8 cellular contexts compared by ENCODE assay signal in genomic region chr11:35305670-35306382, GRCh38.
DNase-seq lines count a peak whose midpoint lies in the region; ATAC-seq and TF ChIP-seq lines count a peak whose summit lies in the region.

No MANE protein-coding gene starts in this region.

- 70% methylated on average over 13 of the region's 14 CpGs for WGBS in SK-N-SH (ENCODE audit: low lambda C conversion rate)
- WGBS in liver, result 88% methylated on average over 14 of the region's 14 CpGs

- no peak overlapping the region for H3K27ac ChIP-seq in SK-N-SH (ENCODE audit: low read depth in 2 of 2, low read length in 1 of 2)
- H3K27ac ChIP-seq in brain microvascular endothelial cell, result no peak overlapping the region
- H3K27ac ChIP-seq in liver (ENCODE audit: low read depth in 1 of 2, low read length in 2 of 2), result no peak overlapping the region

- no peaks in the 10 kb centered on the region for H3K9me2 ChIP-seq in SK-N-SH

- H4K20me1 ChIP-seq in SK-N-SH (ENCODE audit: insufficient read depth), result no peaks in the 10 kb centered on the region

- POLR2A ChIA-PET in SK-N-SH (lab: Yijun Ruan, JAX), result no interaction called here

- in situ Hi-C loops in brain microvascular endothelial cell (cut with HindIII; ENCODE audit: low pct_ligation_motif_present, low sequenced_read_pairs), result no loop called here

- no peak for TF ChIP-seq EP300 in SK-N-SH (IDR thresholded peaks at IDR 0.05; ENCODE audit: borderline replicate concordance in 1 of 2, low read depth in 1 of 2, low read length in 1 of 2)

- H3K4me1 ChIP-seq in SK-N-SH (ENCODE audit: control insufficient read depth in 1 of 2, insufficient read depth in 2 of 2, low read depth in 1 of 2, low read length in 1 of 2), result no peaks in the 10 kb centered on the region; a peak in 1 of 4 replicates
- peaks cover 5 to 15% (median 9%) of the 10 kb centered on the region in 4 donors for H3K4me1 ChIP-seq in liver (ENCODE audit: control insufficient read depth in 4 of 4, insufficient read depth in 4 of 4, low read length in 3 of 4)

- no peaks in the 10 kb centered on the region for H3F3A ChIP-seq in SK-N-SH (replicated peaks; ENCODE audit: insufficient read depth)

- H3K36me3 ChIP-seq in SK-N-SH (replicated peaks in 1 of 2; ENCODE audit: control insufficient read depth in 1 of 2, insufficient read depth in 2 of 2, low read length in 1 of 2) (no peaks in the 10 kb centered on the region), brain microvascular endothelial cell (replicated peaks) (no peaks in the 10 kb centered on the region), liver (ENCODE audit: control insufficient read depth in 4 of 4, insufficient read depth in 3 of 4, low read depth in 1 of 4, low read length in 3 of 4) (peaks cover 0 to 15% (median 3%) of the 10 kb centered on the region in 4 donors)

- TF ChIP-seq CTCF in SK-N-SH (IDR thresholded peaks at IDR 0.05) (peak; percentile 59), brain microvascular endothelial cell (IDR thresholded peaks at IDR 0.05; ENCODE audit: low read depth, low read length, missing control alignments) (peak; percentile 74), liver (IDR thresholded peaks at IDR 0.05; ENCODE audit: low read depth, low read length, missing input control) (peak; percentile 26)

- H3K9ac ChIP-seq in SK-N-SH, result no peak overlapping the region
- no peak overlapping the region for H3K9ac ChIP-seq in liver (ENCODE audit: low read depth in 1 of 2, low read length in 2 of 2)

- TF ChIP-seq RAD21 in SK-N-SH (IDR thresholded peaks at IDR 0.05; ENCODE audit: low read length) (peak; percentile 85), liver (IDR thresholded peaks at IDR 0.05) (peak; percentile 58 to 68)

- CTCF ChIA-PET in SK-N-SH (lab: Yijun Ruan, JAX), result interaction anchor here (0.6 to 3.6 kb wide), 74 partner anchors 8 to 720 kb away, joined by 3 to 55 read pairs (median 4); no protein-coding TSS in a partner anchor

- H2AFZ ChIP-seq in SK-N-SH (ENCODE audit: low read depth), result no peak overlapping the region

- H3K4me3 ChIP-seq in SK-N-SH (ENCODE audit: low read depth in 2 of 2, low read length in 1 of 2) (no peak overlapping the region), brain microvascular endothelial cell (ENCODE audit: low read depth, low read length) (no peak overlapping the region), liver (ENCODE audit: low read depth in 1 of 3, low read length in 3 of 3) (peak overlapping the region in 1 of 3 donors; percentile 7)

- H3K9me3 ChIP-seq in SK-N-SH (no peaks in the 10 kb centered on the region), liver (ENCODE audit: control insufficient read depth in 4 of 4, low read length in 3 of 4) (peaks cover 0 to 3% (median 0%) of the 10 kb centered on the region in 4 donors)

- H3K27me3 ChIP-seq in SK-N-SH (ENCODE audit: insufficient read depth) (no peaks in the 10 kb centered on the region), brain microvascular endothelial cell (replicated peaks) (no peaks in the 10 kb centered on the region), liver (ENCODE audit: control insufficient read depth in 4 of 4, insufficient read depth in 4 of 4, low read length in 3 of 4) (no peaks in the 10 kb centered on the region)

- peak; percentile 67 for DNase-seq in activated CD8-positive, alpha-beta memory T cell treated with anti-CD3 and anti-CD28 coated beads for 24 hours
- no peak for DNase-seq in activated CD8-positive, alpha-beta memory T cell treated with anti-CD3 and anti-CD28 coated beads, Interleukin-2, amount 50 U/mL, for 48 hours
- peak; percentile 63 for DNase-seq in SK-N-SH
- peak; percentile 38 for DNase-seq in brain microvascular endothelial cell
- no peak for DNase-seq in globus pallidus (ENCODE audit: low spot score)
- DNase-seq in OCI-M2 (lab: John Stamatoyannopoulos, UW; ENCODE audit: unreplicated experiment), result no peak

- peak; percentile 57 for ATAC-seq in HG02885 (IDR thresholded peaks at IDR 0.05; ENCODE audit: poor library complexity, unreplicated experiment)

- no peak overlapping the region for H3K4me2 ChIP-seq in SK-N-SH

- H3K79me2 ChIP-seq in SK-N-SH (ENCODE audit: insufficient read depth), result no peaks in the 10 kb centered on the region

TF ChIP-seq in SK-N-SH, 30 proteins besides CTCF, POLR2A, EP300 and RAD21:
- TF ChIP-seq FOSL2 (IDR thresholded peaks at IDR 0.05; ENCODE audit: borderline replicate concordance, low read depth) (peak; percentile 12; the same call in 1 of the 2 replicates), TAF1 (IDR thresholded peaks at IDR 0.05; ENCODE audit: borderline replicate concordance, low read depth, low read length) (no peak), USF1 (IDR thresholded peaks at IDR 0.05; ENCODE audit: borderline replicate concordance, low read depth) (no peak), FOXJ3 (CRISPR knock-in tag; IDR thresholded peaks at IDR 0.05) (no peak), SMC3 (IDR thresholded peaks at IDR 0.05; ENCODE audit: low read depth, low read length) (peak; percentile 84), NRF1 (IDR thresholded peaks at IDR 0.05; ENCODE audit: low read depth, low read length) (no peak), FOXM1 (IDR thresholded peaks at IDR 0.05; ENCODE audit: low read depth) (no peak), RXRA (IDR thresholded peaks at IDR 0.05; ENCODE audit: borderline replicate concordance, low read depth) (no peak), GABPA (IDR thresholded peaks at IDR 0.05; ENCODE audit: low read depth) (no peak)

TF ChIP-seq in liver, 16 proteins besides CTCF, POLR2A, EP300 and RAD21:
- TF ChIP-seq RXRA (IDR thresholded peaks at IDR 0.05), result no peak
- no peak for TF ChIP-seq TAF1 (conservative IDR thresholded peaks at IDR 0.05)
- TF ChIP-seq HNF4G (IDR thresholded peaks at IDR 0.05), result no peak
- TF ChIP-seq FOXA1 (IDR thresholded peaks at IDR 0.05), result no peak
- TF ChIP-seq ATF3 (IDR thresholded peaks at IDR 0.05), result no peak
TF ChIP-seq in liver: peak in this region for 0.

Comparison
In these comparisons a context has a peak if more than half of its experiments do, and no peak if none do; other contexts are left out.
1. DNase-seq: peak in activated CD8-positive, alpha-beta memory T cell treated with anti-CD3 and anti-CD28 coated beads for 24 hours (single experiment), SK-N-SH (single experiment) and brain microvascular endothelial cell (single experiment); none in activated CD8-positive, alpha-beta memory T cell treated with anti-CD3 and anti-CD28 coated beads, Interleukin-2, amount 50 U/mL, for 48 hours (single experiment), globus pallidus (single experiment) and OCI-M2 (single experiment).
2. Peak in every context shown above with its lines, with median percentiles within 50 percentile points of each other: CTCF ChIP-seq.